12 cellular contexts compared by ENCODE assay signal in genomic region chr12:117047810-117048584, GRCh38. TPM values are rescaled to one million over a fixed set of nuclear protein-coding genes. Genes with fewer than 3 reads are reported as not detected.
DNase-seq lines count a peak whose midpoint lies in the region; ATAC-seq and TF ChIP-seq lines count a peak whose summit lies in the region.
"Had no signal": no experiment of that assay in that cellular context is flagged by ENCODE, and none has a peak within 500 bp of the region (broad histone marks: within the 10 kb centered on the region; RNA-seq: fewer than 3 reads in every experiment).

No MANE protein-coding gene starts in this region.

- ATAC-seq in HG02798 (IDR thresholded peaks at IDR 0.05; ENCODE audit: poor library complexity, unreplicated experiment): no peak
- ATAC-seq: CD8-positive, alpha-beta T cell had no signal

- peaks cover 0 to 2% of the 10 kb centered on the region in 2 donors for H3K9me3 ChIP-seq in neuronal stem cell (replicated peaks in 1 of 2; ENCODE audit: control insufficient read depth in 2 of 2, insufficient read depth in 1 of 2, low read depth in 1 of 2, low read length in 2 of 2)

- H3K4me2 ChIP-seq in neuronal stem cell (ENCODE audit: insufficient read depth, low read length, poor library complexity, severe bottlenecking): no peak overlapping the region

- no peak overlapping the region for H3K4me3 ChIP-seq in neuronal stem cell (ENCODE audit: low read length in 2 of 2)

- no peak overlapping the region for H3K4ac ChIP-seq in neuronal stem cell (ENCODE audit: low read length)

- WGBS in neuronal stem cell (ENCODE audit: extremely low coverage in 2 of 2, insufficient read length in 2 of 2, insufficient replicate concordance in 1 of 2), 2 donors: no CpG with 5 or more reads among the region's 18 CpGs

- H3K36me3 Mint-ChIP-seq in glutamatergic neuron (ENCODE audit: unreplicated experiment): no peaks in the 10 kb centered on the region
- H3K36me3 Mint-ChIP-seq: CD8-positive, alpha-beta T cell had no signal

- peak overlapping the region; percentile 63 for H2BK12ac ChIP-seq in neuronal stem cell (ENCODE audit: low read length)

- H4K8ac ChIP-seq in neuronal stem cell (ENCODE audit: low read depth, low read length): peak overlapping the region; percentile 72

- peaks cover 13% of the 10 kb centered on the region for H3K4me1 Mint-ChIP-seq in glutamatergic neuron (ENCODE audit: low read depth, unreplicated experiment)

- peak overlapping the region; percentile 63 for H3K18ac ChIP-seq in neuronal stem cell (ENCODE audit: low read length)

- no peak overlapping the region for H2BK5ac ChIP-seq in neuronal stem cell (ENCODE audit: low read length)

- H2BK120ac ChIP-seq in neuronal stem cell (ENCODE audit: low read depth, low read length): no peak overlapping the region

- no peak overlapping the region for H4K91ac ChIP-seq in neuronal stem cell (ENCODE audit: low read depth, low read length, poor library complexity)

- no peak overlapping the region for H3K27ac Mint-ChIP-seq in glutamatergic neuron (ENCODE audit: unreplicated experiment)
- H3K27ac Mint-ChIP-seq: CD8-positive, alpha-beta T cell had no signal

- TF ChIP-seq CTCF in glutamatergic neuron (IDR thresholded peaks at IDR 0.05; ENCODE audit: partially characterized antibody, unreplicated experiment): no peak

- DNase-seq in EL (peak; percentile 49), RPMI7951 (ENCODE audit: low read depth) (peak; percentile 27), glomerular visceral epithelial cell (ENCODE audit: extremely low spot score) (peak; percentile 17), neuronal stem cell (ENCODE audit: low spot score) (no peak), glutamatergic neuron (no peak), ecto neural progenitor cell (ENCODE audit: low spot score) (no peak), NCI-H187 treated with DMSO at 0.1 percent for 48 hours (lab: John Stamatoyannopoulos, UW) (no peak)
- DNase-seq: activated naive CD4-positive, alpha-beta T cell treated with Interleukin-2 at 50 U/mL for 16 hours; CD8-positive, alpha-beta T cell; NCI-H1092 treated with DMSO at 0.1 percent for 48 hours; stimulated activated CD4-positive, alpha-beta T cell treated with anti-CD3 and anti-CD28 coated beads, Interleukin-15, amount 100 ng/mL, for 24 hours had no signal

- H3K9ac ChIP-seq in neuronal stem cell (ENCODE audit: low read depth, low read length, poor library complexity): no peak overlapping the region

- H2AFZ ChIP-seq in neuronal stem cell (ENCODE audit: low read length): peak overlapping the region; percentile 73

- peak overlapping the region; percentile 61 for H2AK5ac ChIP-seq in neuronal stem cell (ENCODE audit: low read depth, low read length)

- peaks cover 3% of the 10 kb centered on the region for H3K27me3 Mint-ChIP-seq in glutamatergic neuron (ENCODE audit: unreplicated experiment)

- no peak overlapping the region for H3K27ac ChIP-seq in neuronal stem cell (replicated peaks; ENCODE audit: low read length)

- peaks cover 28 to 30% of the 10 kb centered on the region in 2 donors for H3K4me1 ChIP-seq in neuronal stem cell (ENCODE audit: control insufficient read depth in 2 of 2, insufficient read depth in 1 of 2, low read depth in 1 of 2, low read length in 2 of 2)

- no peaks in the 10 kb centered on the region for H3K79me1 ChIP-seq in neuronal stem cell (ENCODE audit: low read depth, low read length)

- peak overlapping the region; percentile 63 for H3K14ac ChIP-seq in neuronal stem cell (ENCODE audit: low read length)

- peaks cover 0 to 2% of the 10 kb centered on the region in 2 donors for H3K36me3 ChIP-seq in neuronal stem cell (replicated peaks in 1 of 2; ENCODE audit: control insufficient read depth in 2 of 2, insufficient read depth in 2 of 2, low read length in 2 of 2)

- no peak overlapping the region for H3K23ac ChIP-seq in neuronal stem cell (ENCODE audit: low read depth, low read length, poor library complexity)

- H3K4me3 Mint-ChIP-seq in glutamatergic neuron (ENCODE audit: unreplicated experiment): no peak overlapping the region
- H3K4me3 Mint-ChIP-seq: CD8-positive, alpha-beta T cell had no signal

- no peak overlapping the region for H2BK15ac ChIP-seq in neuronal stem cell (ENCODE audit: low read length)

- H3K9me3 Mint-ChIP-seq in glutamatergic neuron (ENCODE audit: unreplicated experiment): peaks cover 2% of the 10 kb centered on the region
- H3K9me3 Mint-ChIP-seq: CD8-positive, alpha-beta T cell had no signal

- H3K27me3 ChIP-seq in neuronal stem cell (ENCODE audit: control insufficient read depth in 3 of 3, insufficient read depth in 3 of 3, low read depth in 1 of 3, low read length in 3 of 3): no peaks in the 10 kb centered on the region

RNA-seq across cellular contexts. Expression of gene TESC, which starts 51.2 kb away (rescaled TPM):
- not detected in 2 replicates for total RNA-seq in RPMI7951 (2014; rRNA removed; shearing (Covaris generic))
- polyA plus RNA-seq in neuronal stem cell (2013, experiment 1 of 2): 13.2 TPM
- 12.4 TPM for polyA plus RNA-seq in neuronal stem cell (2013, experiment 2 of 2)
- 0.93 TPM for total RNA-seq in glutamatergic neuron (ENCODE audit: unreplicated experiment)

Comparison
In these comparisons a context has a peak if more than half of its experiments do, and no peak if none do; other contexts are left out.
1. DNase-seq: peak in EL (single experiment), RPMI7951 (single experiment) and glomerular visceral epithelial cell (single experiment); none in neuronal stem cell (single experiment), glutamatergic neuron (single experiment), ecto neural progenitor cell (single experiment) and NCI-H187 treated with DMSO at 0.1 percent for 48 hours (single experiment).